ENCODE assay signal across 2 cellular contexts in the genomic region with DNA sequence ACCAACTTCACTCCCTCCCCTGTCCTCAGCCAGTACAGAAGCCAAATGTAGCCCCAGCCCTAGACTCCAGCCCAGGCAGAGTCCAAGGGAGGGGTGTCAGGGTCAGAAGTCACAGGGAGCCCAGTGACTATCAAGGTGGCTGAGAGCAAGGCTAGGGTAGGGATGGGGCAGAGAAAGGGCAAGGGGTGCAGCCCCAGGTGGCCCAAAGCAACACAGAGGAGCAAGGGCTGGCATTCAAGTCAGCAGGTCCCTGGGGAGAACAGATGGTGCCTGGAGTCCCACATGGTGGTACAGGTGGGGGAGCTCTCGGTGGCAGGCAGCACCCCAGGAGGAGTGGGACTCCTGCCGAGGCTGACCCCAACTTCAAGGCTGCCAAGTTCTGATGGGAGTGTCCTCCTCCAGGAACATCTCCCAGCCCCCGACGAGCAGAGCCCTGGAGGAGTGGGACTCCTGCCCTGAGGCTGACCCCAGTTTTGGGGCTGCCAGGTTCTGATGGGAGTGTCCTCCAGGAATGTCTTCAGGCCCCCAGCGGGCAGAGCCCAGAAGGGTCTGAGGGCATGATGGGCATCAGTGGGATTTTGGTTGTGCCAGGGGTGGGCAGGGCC.
A peak's percentile ranks its signal among the peaks of the same experiment; 100 is the strongest.
TF ChIP-seq lines count a peak whose summit lies in the region.

No MANE protein-coding gene starts in this region.

TF ChIP-seq in HEK293, 187 proteins besides CTCF, POLR2A, EP300 and RAD21 (continues in another document):
- TF ChIP-seq, protein P1, sequence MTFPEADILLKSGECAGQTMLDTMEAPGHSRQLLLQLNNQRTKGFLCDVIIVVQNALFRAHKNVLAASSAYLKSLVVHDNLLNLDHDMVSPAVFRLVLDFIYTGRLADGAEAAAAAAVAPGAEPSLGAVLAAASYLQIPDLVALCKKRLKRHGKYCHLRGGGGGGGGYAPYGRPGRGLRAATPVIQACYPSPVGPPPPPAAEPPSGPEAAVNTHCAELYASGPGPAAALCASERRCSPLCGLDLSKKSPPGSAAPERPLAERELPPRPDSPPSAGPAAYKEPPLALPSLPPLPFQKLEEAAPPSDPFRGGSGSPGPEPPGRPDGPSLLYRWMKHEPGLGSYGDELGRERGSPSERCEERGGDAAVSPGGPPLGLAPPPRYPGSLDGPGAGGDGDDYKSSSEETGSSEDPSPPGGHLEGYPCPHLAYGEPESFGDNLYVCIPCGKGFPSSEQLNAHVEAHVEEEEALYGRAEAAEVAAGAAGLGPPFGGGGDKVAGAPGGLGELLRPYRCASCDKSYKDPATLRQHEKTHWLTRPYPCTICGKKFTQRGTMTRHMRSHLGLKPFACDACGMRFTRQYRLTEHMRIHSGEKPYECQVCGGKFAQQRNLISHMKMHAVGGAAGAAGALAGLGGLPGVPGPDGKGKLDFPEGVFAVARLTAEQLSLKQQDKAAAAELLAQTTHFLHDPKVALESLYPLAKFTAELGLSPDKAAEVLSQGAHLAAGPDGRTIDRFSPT (tag by site-specific recombination; IDR thresholded peaks at IDR 0.05) = peak; percentile 35; the same call in 1 of the 2 replicates
- no peak for TF ChIP-seq ZNF211 (tag by site-specific recombination; IDR thresholded peaks at IDR 0.05; ENCODE audit: low read depth)
- peak; percentile 54; the same call in 1 of the 2 replicates for TF ChIP-seq ZBTB48 (tag by site-specific recombination; IDR thresholded peaks at IDR 0.05)
- TF ChIP-seq, protein P2, sequence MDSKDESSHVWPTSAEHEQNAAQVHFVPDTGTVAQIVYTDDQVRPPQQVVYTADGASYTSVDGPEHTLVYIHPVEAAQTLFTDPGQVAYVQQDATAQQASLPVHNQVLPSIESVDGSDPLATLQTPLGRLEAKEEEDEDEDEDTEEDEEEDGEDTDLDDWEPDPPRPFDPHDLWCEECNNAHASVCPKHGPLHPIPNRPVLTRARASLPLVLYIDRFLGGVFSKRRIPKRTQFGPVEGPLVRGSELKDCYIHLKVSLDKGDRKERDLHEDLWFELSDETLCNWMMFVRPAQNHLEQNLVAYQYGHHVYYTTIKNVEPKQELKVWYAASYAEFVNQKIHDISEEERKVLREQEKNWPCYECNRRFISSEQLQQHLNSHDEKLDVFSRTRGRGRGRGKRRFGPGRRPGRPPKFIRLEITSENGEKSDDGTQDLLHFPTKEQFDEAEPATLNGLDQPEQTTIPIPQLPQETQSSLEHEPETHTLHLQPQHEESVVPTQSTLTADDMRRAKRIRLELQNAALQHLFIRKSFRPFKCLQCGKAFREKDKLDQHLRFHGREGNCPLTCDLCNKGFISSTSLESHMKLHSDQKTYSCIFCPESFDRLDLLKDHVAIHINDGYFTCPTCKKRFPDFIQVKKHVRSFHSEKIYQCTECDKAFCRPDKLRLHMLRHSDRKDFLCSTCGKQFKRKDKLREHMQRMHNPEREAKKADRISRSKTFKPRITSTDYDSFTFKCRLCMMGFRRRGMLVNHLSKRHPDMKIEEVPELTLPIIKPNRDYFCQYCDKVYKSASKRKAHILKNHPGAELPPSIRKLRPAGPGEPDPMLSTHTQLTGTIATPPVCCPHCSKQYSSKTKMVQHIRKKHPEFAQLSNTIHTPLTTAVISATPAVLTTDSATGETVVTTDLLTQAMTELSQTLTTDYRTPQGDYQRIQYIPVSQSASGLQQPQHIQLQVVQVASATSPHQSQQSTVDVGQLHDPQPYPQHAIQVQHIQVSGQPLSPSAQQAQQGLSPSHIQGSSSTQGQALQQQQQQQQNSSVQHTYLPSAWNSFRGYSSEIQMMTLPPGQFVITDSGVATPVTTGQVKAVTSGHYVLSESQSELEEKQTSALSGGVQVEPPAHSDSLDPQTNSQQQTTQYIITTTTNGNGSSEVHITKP (tag by site-specific recombination; IDR thresholded peaks at IDR 0.05) = peak; percentile 35; the same call in 1 of the 2 replicates
- TF ChIP-seq GLIS1 (tag by site-specific recombination; IDR thresholded peaks at IDR 0.05) = peak; percentile 97
- TF ChIP-seq ZNF423 (tag by site-specific recombination; IDR thresholded peaks at IDR 0.05) = 0 out of 2 replicates have a peak, but pooled peaks have one; percentile 15
- TF ChIP-seq ZNF24 (tag by site-specific recombination; IDR thresholded peaks at IDR 0.05) = no peak
- no peak for TF ChIP-seq ZNF600 (tag by site-specific recombination; IDR thresholded peaks at IDR 0.05)
- peak; percentile 69; the same call in 1 of the 2 replicates for TF ChIP-seq BCL11A (tag by site-specific recombination; IDR thresholded peaks at IDR 0.05; ENCODE audit: low read depth)
- TF ChIP-seq, protein P3, sequence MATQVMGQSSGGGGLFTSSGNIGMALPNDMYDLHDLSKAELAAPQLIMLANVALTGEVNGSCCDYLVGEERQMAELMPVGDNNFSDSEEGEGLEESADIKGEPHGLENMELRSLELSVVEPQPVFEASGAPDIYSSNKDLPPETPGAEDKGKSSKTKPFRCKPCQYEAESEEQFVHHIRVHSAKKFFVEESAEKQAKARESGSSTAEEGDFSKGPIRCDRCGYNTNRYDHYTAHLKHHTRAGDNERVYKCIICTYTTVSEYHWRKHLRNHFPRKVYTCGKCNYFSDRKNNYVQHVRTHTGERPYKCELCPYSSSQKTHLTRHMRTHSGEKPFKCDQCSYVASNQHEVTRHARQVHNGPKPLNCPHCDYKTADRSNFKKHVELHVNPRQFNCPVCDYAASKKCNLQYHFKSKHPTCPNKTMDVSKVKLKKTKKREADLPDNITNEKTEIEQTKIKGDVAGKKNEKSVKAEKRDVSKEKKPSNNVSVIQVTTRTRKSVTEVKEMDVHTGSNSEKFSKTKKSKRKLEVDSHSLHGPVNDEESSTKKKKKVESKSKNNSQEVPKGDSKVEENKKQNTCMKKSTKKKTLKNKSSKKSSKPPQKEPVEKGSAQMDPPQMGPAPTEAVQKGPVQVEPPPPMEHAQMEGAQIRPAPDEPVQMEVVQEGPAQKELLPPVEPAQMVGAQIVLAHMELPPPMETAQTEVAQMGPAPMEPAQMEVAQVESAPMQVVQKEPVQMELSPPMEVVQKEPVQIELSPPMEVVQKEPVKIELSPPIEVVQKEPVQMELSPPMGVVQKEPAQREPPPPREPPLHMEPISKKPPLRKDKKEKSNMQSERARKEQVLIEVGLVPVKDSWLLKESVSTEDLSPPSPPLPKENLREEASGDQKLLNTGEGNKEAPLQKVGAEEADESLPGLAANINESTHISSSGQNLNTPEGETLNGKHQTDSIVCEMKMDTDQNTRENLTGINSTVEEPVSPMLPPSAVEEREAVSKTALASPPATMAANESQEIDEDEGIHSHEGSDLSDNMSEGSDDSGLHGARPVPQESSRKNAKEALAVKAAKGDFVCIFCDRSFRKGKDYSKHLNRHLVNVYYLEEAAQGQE (tag by site-specific recombination; IDR thresholded peaks at IDR 0.05) = no peak
- TF ChIP-seq, protein P4, sequence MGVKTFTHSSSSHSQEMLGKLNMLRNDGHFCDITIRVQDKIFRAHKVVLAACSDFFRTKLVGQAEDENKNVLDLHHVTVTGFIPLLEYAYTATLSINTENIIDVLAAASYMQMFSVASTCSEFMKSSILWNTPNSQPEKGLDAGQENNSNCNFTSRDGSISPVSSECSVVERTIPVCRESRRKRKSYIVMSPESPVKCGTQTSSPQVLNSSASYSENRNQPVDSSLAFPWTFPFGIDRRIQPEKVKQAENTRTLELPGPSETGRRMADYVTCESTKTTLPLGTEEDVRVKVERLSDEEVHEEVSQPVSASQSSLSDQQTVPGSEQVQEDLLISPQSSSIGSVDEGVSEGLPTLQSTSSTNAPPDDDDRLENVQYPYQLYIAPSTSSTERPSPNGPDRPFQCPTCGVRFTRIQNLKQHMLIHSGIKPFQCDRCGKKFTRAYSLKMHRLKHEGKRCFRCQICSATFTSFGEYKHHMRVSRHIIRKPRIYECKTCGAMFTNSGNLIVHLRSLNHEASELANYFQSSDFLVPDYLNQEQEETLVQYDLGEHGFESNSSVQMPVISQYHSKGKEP (tag by site-specific recombination; IDR thresholded peaks at IDR 0.05) = no peak
- TF ChIP-seq MZF1 (tag by site-specific recombination; IDR thresholded peaks at IDR 0.05; ENCODE audit: borderline replicate concordance) = no peak
- TF ChIP-seq ZIC2 (tag by site-specific recombination; IDR thresholded peaks at IDR 0.05) = peak; percentile 92

TF ChIP-seq in GM12878, 131 proteins besides CTCF, POLR2A, EP300 and RAD21:
- TF ChIP-seq ZNF24 (IDR thresholded peaks at IDR 0.05) = no peak
- TF ChIP-seq MEF2B (IDR thresholded peaks at IDR 0.05; ENCODE audit: partially characterized antibody, poor library complexity, severe bottlenecking) = peak; percentile 34
- TF ChIP-seq, protein P5, sequence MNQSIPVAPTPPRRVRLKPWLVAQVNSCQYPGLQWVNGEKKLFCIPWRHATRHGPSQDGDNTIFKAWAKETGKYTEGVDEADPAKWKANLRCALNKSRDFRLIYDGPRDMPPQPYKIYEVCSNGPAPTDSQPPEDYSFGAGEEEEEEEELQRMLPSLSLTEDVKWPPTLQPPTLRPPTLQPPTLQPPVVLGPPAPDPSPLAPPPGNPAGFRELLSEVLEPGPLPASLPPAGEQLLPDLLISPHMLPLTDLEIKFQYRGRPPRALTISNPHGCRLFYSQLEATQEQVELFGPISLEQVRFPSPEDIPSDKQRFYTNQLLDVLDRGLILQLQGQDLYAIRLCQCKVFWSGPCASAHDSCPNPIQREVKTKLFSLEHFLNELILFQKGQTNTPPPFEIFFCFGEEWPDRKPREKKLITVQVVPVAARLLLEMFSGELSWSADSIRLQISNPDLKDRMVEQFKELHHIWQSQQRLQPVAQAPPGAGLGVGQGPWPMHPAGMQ (IDR thresholded peaks at IDR 0.05; ENCODE audit: borderline replicate concordance) = no peak
- peak; percentile 38; the same call in 1 of the 2 replicates for TF ChIP-seq POLR2AphosphoS2 (IDR thresholded peaks at IDR 0.05; ENCODE audit: low read depth, low read length)
- TF ChIP-seq ASH2L (IDR thresholded peaks at IDR 0.05; ENCODE audit: borderline replicate concordance, low read depth) = no peak
- TF ChIP-seq, protein P6, sequence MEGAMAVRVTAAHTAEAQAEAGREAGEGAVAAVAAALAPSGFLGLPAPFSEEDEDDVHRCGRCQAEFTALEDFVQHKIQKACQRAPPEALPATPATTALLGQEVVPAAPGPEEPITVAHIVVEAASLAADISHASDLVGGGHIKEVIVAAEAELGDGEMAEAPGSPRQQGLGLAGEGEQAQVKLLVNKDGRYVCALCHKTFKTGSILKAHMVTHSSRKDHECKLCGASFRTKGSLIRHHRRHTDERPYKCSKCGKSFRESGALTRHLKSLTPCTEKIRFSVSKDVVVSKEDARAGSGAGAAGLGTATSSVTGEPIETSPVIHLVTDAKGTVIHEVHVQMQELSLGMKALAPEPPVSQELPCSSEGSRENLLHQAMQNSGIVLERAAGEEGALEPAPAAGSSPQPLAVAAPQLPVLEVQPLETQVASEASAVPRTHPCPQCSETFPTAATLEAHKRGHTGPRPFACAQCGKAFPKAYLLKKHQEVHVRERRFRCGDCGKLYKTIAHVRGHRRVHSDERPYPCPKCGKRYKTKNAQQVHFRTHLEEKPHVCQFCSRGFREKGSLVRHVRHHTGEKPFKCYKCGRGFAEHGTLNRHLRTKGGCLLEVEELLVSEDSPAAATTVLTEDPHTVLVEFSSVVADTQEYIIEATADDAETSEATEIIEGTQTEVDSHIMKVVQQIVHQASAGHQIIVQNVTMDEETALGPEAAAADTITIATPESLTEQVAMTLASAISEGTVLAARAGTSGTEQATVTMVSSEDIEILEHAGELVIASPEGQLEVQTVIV (IDR thresholded peaks at IDR 0.05; ENCODE audit: borderline replicate concordance, partially characterized antibody) = no peak
- no peak for TF ChIP-seq CBX3 (IDR thresholded peaks at IDR 0.05; ENCODE audit: borderline replicate concordance, low read depth)
TF ChIP-seq in GM12878: peak in this region for 2.
